ENCODE assay signal across 8 cellular contexts in the genomic region with DNA sequence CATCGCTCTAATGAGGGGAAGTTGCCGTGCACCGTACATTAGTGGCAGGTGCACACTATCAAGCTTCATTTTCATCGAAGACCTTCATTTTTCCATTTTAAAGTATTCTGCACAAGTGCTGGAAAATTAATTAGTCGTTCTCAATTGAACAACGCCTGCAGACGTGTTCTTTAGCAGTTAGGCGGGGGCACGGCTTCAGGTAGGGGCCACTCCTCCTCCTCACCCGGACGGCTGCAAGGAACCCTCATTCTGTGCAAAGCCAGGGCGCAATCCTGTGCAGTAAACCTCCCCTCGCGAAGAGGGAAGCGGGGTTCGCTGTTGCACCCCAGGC. TPM values are rescaled to one million over a fixed set of nuclear protein-coding genes. Genes with fewer than 3 reads are reported as not detected.
DNase-seq lines count a peak whose midpoint lies in the region; ATAC-seq and TF ChIP-seq lines count a peak whose summit lies in the region.

No MANE protein-coding gene starts in this region.

- dilution Hi-C loops in IMR-90 (cut with HindIII; ENCODE audit: low sequenced_read_pairs, unreplicated experiment): no loop called here

- no peak overlapping the region for H2BK120ac ChIP-seq in IMR-90 (ENCODE audit: low read depth, low read length)

- H3K36me3 Mint-ChIP-seq in effector memory CD8-positive, alpha-beta T cell (ENCODE audit: insufficient read depth): no peaks in the 10 kb centered on the region
- no peaks in the 10 kb centered on the region for H3K36me3 Mint-ChIP-seq in nephron progenitor cell (ENCODE audit: low read depth)

- no peak overlapping the region for H2AK5ac ChIP-seq in IMR-90 (ENCODE audit: low read depth, low read length)

- H3K4me2 ChIP-seq in IMR-90 (ENCODE audit: low read depth, low read length): peak overlapping the region; percentile 34; the same call in 1 of the 2 replicates

- CTCF ChIA-PET in IMR-90 (lab: Yijun Ruan, JAX): interaction anchor here (1.3 to 1.5 kb wide), 2 partner anchors 761 to 1071 kb away, joined by 3 to 4 read pairs; no protein-coding TSS in a partner anchor

- no TSS peak for BruUV-seq in IMR-90 (replicated peaks; lab: Mats Ljungman, UMichigan)

- H3K14ac ChIP-seq in IMR-90 (replicated peaks; ENCODE audit: low read depth, low read length): no peak overlapping the region

- H2BK20ac ChIP-seq in IMR-90 (ENCODE audit: low read depth, low read length): no peak overlapping the region

- H3K18ac ChIP-seq in IMR-90 (ENCODE audit: low read depth, low read length): no peak overlapping the region

- H3K36me3 ChIP-seq in IMR-90 (ENCODE audit: control insufficient read depth, insufficient read depth, low read length): no peaks in the 10 kb centered on the region

- no peak overlapping the region for H2BK5ac ChIP-seq in IMR-90 (ENCODE audit: low read depth, low read length, poor library complexity, severe bottlenecking)

- H3K9ac ChIP-seq in IMR-90 (ENCODE audit: low read depth, low read length): no peak overlapping the region

- no peaks in the 10 kb centered on the region for H3K79me1 ChIP-seq in IMR-90 (ENCODE audit: low read depth in 1 of 2, low read length in 2 of 2)

- H3K27ac Mint-ChIP-seq in effector memory CD8-positive, alpha-beta T cell: no peak overlapping the region
- H3K27ac Mint-ChIP-seq in nephron progenitor cell: no peak overlapping the region

- no peak overlapping the region for H4K5ac ChIP-seq in IMR-90 (ENCODE audit: low read depth, low read length)

- H3K9me3 Mint-ChIP-seq in effector memory CD8-positive, alpha-beta T cell: no peaks in the 10 kb centered on the region
- no peaks in the 10 kb centered on the region for H3K9me3 Mint-ChIP-seq in nephron progenitor cell

- DNase-seq in AG09309 (ENCODE audit: low read depth) (no peak), IMR-90 (no peak), nephron progenitor cell (no peak), NCI-H2107 (lab: John Stamatoyannopoulos, UW) (no peak), anterior cingulate cortex (lab: John Stamatoyannopoulos, UW) (no peak)
- no peak for DNase-seq in effector memory CD8-positive, alpha-beta T cell

- no peak overlapping the region for H3K27ac ChIP-seq in IMR-90 (ENCODE audit: insufficient read depth, low read length)

- ATAC-seq in IMR-90 (ENCODE audit: low read depth) (no peak), GM18502 (IDR thresholded peaks at IDR 0.05; ENCODE audit: poor library complexity, unreplicated experiment) (no peak), HG03045 (IDR thresholded peaks at IDR 0.05; ENCODE audit: unreplicated experiment) (no peak)
- ATAC-seq in effector memory CD8-positive, alpha-beta T cell (replicated peaks): no peak

- H3K4me3 Mint-ChIP-seq in effector memory CD8-positive, alpha-beta T cell: peak overlapping the region; percentile 65 to 77
- H3K4me3 Mint-ChIP-seq in nephron progenitor cell: peak overlapping the region; percentile 82

- peak overlapping the region; percentile 38 for H3K4me3 ChIP-seq in AG09309 (ENCODE audit: control insufficient read depth, low read depth, low read length)
- peak overlapping the region; percentile 21; the same call in 1 of the 2 replicates for H3K4me3 ChIP-seq in IMR-90 (ENCODE audit: insufficient read depth, low read depth, low read length)

- H4K91ac ChIP-seq in IMR-90 (ENCODE audit: insufficient read depth, low read depth, low read length): no peak overlapping the region

- TF ChIP-seq RAD21 in IMR-90 (IDR thresholded peaks at IDR 0.05; ENCODE audit: low read length): no peak

- H3K27me3 ChIP-seq in IMR-90 (ENCODE audit: control insufficient read depth, insufficient read depth, low read length): peaks cover 17% of the 10 kb centered on the region

- H4K8ac ChIP-seq in IMR-90 (ENCODE audit: low read depth in 2 of 2, low read length in 2 of 2): no peak overlapping the region

- intact Hi-C loops in IMR-90 (cut with micrococcal nuclease): loop anchor here (1.0 to 2.0 kb wide), 5 partner anchors 64 to 1071 kb away; no protein-coding TSS in a partner anchor

- H3K56ac ChIP-seq in IMR-90 (ENCODE audit: extremely low read depth, insufficient read depth, low read length): no peak overlapping the region

- POLR2A ChIA-PET in IMR-90 (lab: Charles Lee; ENCODE audit: unreplicated experiment): no interaction called here

- peaks cover 0 to 6% of the 10 kb centered on the region in 2 donors for H3K4me1 Mint-ChIP-seq in effector memory CD8-positive, alpha-beta T cell (ENCODE audit: low read depth in 2 of 2)
- peaks cover 6% of the 10 kb centered on the region for H3K4me1 Mint-ChIP-seq in nephron progenitor cell

- H3K9me3 ChIP-seq in IMR-90 (ENCODE audit: control insufficient read depth, insufficient read depth, low read length): no peaks in the 10 kb centered on the region; the same call in 1 of the 2 replicates

- no peaks in the 10 kb centered on the region for H4K20me1 ChIP-seq in IMR-90 (ENCODE audit: insufficient read depth, low read length)

- no peaks in the 10 kb centered on the region for H3K9me1 ChIP-seq in IMR-90 (ENCODE audit: insufficient read depth, low read length)

- in situ Hi-C loops in IMR-90 (cut with MboI; ENCODE audit: low sequenced_read_pairs): loop anchor here (5.0 to 25.0 kb wide), 3 partner anchors 405 to 1055 kb away; no protein-coding TSS in a partner anchor

- TF ChIP-seq CTCF in AG09309 (IDR thresholded peaks at IDR 0.05; ENCODE audit: control insufficient read depth, insufficient read depth, low read depth, low read length, missing control alignments) (no peak), IMR-90 (conservative IDR thresholded peaks at IDR 0.05; ENCODE audit: low read depth, low read length) (no peak), nephron progenitor cell (IDR thresholded peaks at IDR 0.05) (no peak)

- H3K4ac ChIP-seq in IMR-90 (ENCODE audit: low read depth, low read length): no peak overlapping the region

- peaks cover 19 to 29% of the 10 kb centered on the region in 2 donors for H3K27me3 Mint-ChIP-seq in effector memory CD8-positive, alpha-beta T cell
- peaks cover 41% of the 10 kb centered on the region for H3K27me3 Mint-ChIP-seq in nephron progenitor cell (ENCODE audit: low read depth, poor library complexity)

- 0% methylated on average over 5 of the region's 16 CpGs; no CpG with 5 or more reads in 1 of the 2 experiments for WGBS in IMR-90 (ENCODE audit: extremely low coverage in 2 of 2, insufficient read length in 1 of 2), 2 experiments

- TF ChIP-seq POLR2A in IMR-90 (IDR thresholded peaks at IDR 0.05; ENCODE audit: low read depth, low read length): no peak

- H2AFZ ChIP-seq in IMR-90 (replicated peaks; ENCODE audit: low read length, poor library complexity): peak overlapping the region; percentile 83

- H3K23ac ChIP-seq in IMR-90 (ENCODE audit: low read depth, low read length): no peak overlapping the region

- H3K4me1 ChIP-seq in IMR-90 (ENCODE audit: control insufficient read depth, insufficient read depth, low read length): no peaks in the 10 kb centered on the region

- H2AK9ac ChIP-seq in IMR-90 (replicated peaks; ENCODE audit: low read depth, low read length, poor library complexity): peak overlapping the region; percentile 15

- no peak overlapping the region for H2BK15ac ChIP-seq in IMR-90 (ENCODE audit: low read depth, low read length)

TF ChIP-seq in IMR-90, 13 proteins besides CTCF, POLR2A, EP300 and RAD21:
- no peak for TF ChIP-seq NFE2L2 (IDR thresholded peaks at IDR 0.05; ENCODE audit: low read depth, low read length)
- no peak for TF ChIP-seq MAZ (IDR thresholded peaks at IDR 0.05; ENCODE audit: borderline replicate concordance, low read depth, low read length)
- TF ChIP-seq MXI1 (IDR thresholded peaks at IDR 0.05; ENCODE audit: borderline replicate concordance, low read depth, low read length): no peak
- TF ChIP-seq, protein P1, sequence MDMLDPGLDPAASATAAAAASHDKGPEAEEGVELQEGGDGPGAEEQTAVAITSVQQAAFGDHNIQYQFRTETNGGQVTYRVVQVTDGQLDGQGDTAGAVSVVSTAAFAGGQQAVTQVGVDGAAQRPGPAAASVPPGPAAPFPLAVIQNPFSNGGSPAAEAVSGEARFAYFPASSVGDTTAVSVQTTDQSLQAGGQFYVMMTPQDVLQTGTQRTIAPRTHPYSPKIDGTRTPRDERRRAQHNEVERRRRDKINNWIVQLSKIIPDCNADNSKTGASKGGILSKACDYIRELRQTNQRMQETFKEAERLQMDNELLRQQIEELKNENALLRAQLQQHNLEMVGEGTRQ (IDR thresholded peaks at IDR 0.05; ENCODE audit: low read depth, low read length): no peak
- no peak for TF ChIP-seq BHLHE40 (IDR thresholded peaks at IDR 0.05; ENCODE audit: low read depth, low read length)
- TF ChIP-seq MAFK (IDR thresholded peaks at IDR 0.05; ENCODE audit: low read depth, low read length): no peak
- TF ChIP-seq RFX5 (IDR thresholded peaks at IDR 0.05; ENCODE audit: low read depth, low read length): no peak
- TF ChIP-seq CEBPB (IDR thresholded peaks at IDR 0.05; ENCODE audit: low read depth, low read length): no peak
- no peak for TF ChIP-seq SMC3 (IDR thresholded peaks at IDR 0.05; ENCODE audit: low read depth, low read length)
- no peak for TF ChIP-seq RCOR1 (IDR thresholded peaks at IDR 0.05; ENCODE audit: insufficient replicate concordance, low read length)
- no peak for TF ChIP-seq FOS (IDR thresholded peaks at IDR 0.05; ENCODE audit: low read depth, low read length)
- TF ChIP-seq, protein P2, sequence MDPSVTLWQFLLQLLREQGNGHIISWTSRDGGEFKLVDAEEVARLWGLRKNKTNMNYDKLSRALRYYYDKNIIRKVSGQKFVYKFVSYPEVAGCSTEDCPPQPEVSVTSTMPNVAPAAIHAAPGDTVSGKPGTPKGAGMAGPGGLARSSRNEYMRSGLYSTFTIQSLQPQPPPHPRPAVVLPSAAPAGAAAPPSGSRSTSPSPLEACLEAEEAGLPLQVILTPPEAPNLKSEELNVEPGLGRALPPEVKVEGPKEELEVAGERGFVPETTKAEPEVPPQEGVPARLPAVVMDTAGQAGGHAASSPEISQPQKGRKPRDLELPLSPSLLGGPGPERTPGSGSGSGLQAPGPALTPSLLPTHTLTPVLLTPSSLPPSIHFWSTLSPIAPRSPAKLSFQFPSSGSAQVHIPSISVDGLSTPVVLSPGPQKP (IDR thresholded peaks at IDR 0.05; ENCODE audit: borderline replicate concordance, low read depth, low read length): no peak
- TF ChIP-seq CHD1 (IDR thresholded peaks at IDR 0.05; ENCODE audit: low read depth, low read length): no peak
TF ChIP-seq in IMR-90: peak in this region for 0.

RNA-seq across cellular contexts. Expression of a gene that starts 39.7 kb away (rescaled TPM):
- 2.2 TPM in 2 replicates for total RNA-seq in IMR-90 (2012; rRNA removed)
- polyA plus RNA-seq in IMR-90 (2012; rRNA removed): 1.6 and 1.8 TPM in 2 replicates
- 0.60 and 1.2 TPM in 2 replicates for polyA plus RNA-seq in IMR-90 (2012; cell fraction: cytosol; rRNA removed)
- polyA plus RNA-seq in IMR-90 (2012; cell fraction: nucleus; rRNA removed; ENCODE audit: low replicate concordance): 0.83 and 1.2 TPM in 2 replicates
